8 cellular contexts compared by ENCODE assay signal in genomic region chr19:13102416-13102665, GRCh38. TPM values are rescaled to one million over a fixed set of nuclear protein-coding genes. Genes with fewer than 3 reads are reported as not detected.
DNase-seq lines count a peak whose midpoint lies in the region; ATAC-seq and TF ChIP-seq lines count a peak whose summit lies in the region.

No MANE protein-coding gene starts in this region.

- H3K27ac ChIP-seq in tibial nerve (peak overlapping the region; percentile 41 to 93 (median 84)), SJCRH30 (no peak overlapping the region)

- no peak for ATAC-seq in activated naive CD8-positive, alpha-beta T cell treated with anti-CD3 and anti-CD28 coated beads, Interleukin-2, amount 50 U/mL, for 24 hours
- no peak for ATAC-seq in GM19463 (IDR thresholded peaks at IDR 0.05; ENCODE audit: unreplicated experiment)

- no peak overlapping the region for H3K27ac Mint-ChIP-seq in activated naive CD4-positive, alpha-beta T cell treated with anti-CD3 and anti-CD28 coated beads, Interleukin-2, amount 50 U/mL, for 24 hours
- no peak overlapping the region for H3K27ac Mint-ChIP-seq in activated naive CD8-positive, alpha-beta T cell treated with anti-CD3 and anti-CD28 coated beads, Interleukin-2, amount 50 U/mL, for 24 hours

- H3K4me3 ChIP-seq in lower leg skin (ENCODE audit: low read depth, poor library complexity, severe bottlenecking) (peak overlapping the region; percentile 23), tibial nerve (peak overlapping the region; percentile 27 to 61 (median 54)), SJCRH30 (no peak overlapping the region)

- H3K9me3 ChIP-seq in tibial nerve: no peaks in the 10 kb centered on the region
- H3K9me3 ChIP-seq in SJCRH30 (replicated peaks): no peaks in the 10 kb centered on the region

- TF ChIP-seq POLR2A in lower leg skin (IDR thresholded peaks at IDR 0.05) (no peak), tibial nerve (IDR thresholded peaks at IDR 0.05) (no peak)

- no peak for DNase-seq in activated naive CD4-positive, alpha-beta T cell treated with anti-CD3 and anti-CD28 coated beads, Interleukin-2, amount 50 U/mL, for 16 hours
- DNase-seq in activated naive CD8-positive, alpha-beta T cell treated with anti-CD3 and anti-CD28 coated beads, Interleukin-2, amount 50 U/mL, for 24 hours: no peak
- no peak for DNase-seq in lower leg skin (ENCODE audit: low spot score in 2 of 2)
- DNase-seq in tibial nerve (ENCODE audit: low spot score in 2 of 2): no peak
- DNase-seq in GM19240 (ENCODE audit: insufficient read length, low spot score): no peak
- DNase-seq in SJCRH30: no peak

- intact Hi-C loops in lower leg skin (cut with DNase I; ENCODE audit: low total_unique reads): no loop called here

- peaks cover 3% of the 10 kb centered on the region for H3K27me3 Mint-ChIP-seq in activated naive CD4-positive, alpha-beta T cell treated with anti-CD3 and anti-CD28 coated beads, Interleukin-2, amount 50 U/mL, for 24 hours
- H3K27me3 Mint-ChIP-seq in activated naive CD8-positive, alpha-beta T cell treated with anti-CD3 and anti-CD28 coated beads, Interleukin-2, amount 50 U/mL, for 24 hours: peaks cover 3% of the 10 kb centered on the region

- peaks cover 0 to 23% (median 0%) of the 10 kb centered on the region in 3 donors for H3K36me3 ChIP-seq in tibial nerve
- H3K36me3 ChIP-seq in SJCRH30: peaks cover 4% of the 10 kb centered on the region; the same call in 1 of the 2 replicates

- H3K4me1 Mint-ChIP-seq in activated naive CD4-positive, alpha-beta T cell treated with anti-CD3 and anti-CD28 coated beads, Interleukin-2, amount 50 U/mL, for 24 hours: peaks cover 44% of the 10 kb centered on the region
- H3K4me1 Mint-ChIP-seq in activated naive CD8-positive, alpha-beta T cell treated with anti-CD3 and anti-CD28 coated beads, Interleukin-2, amount 50 U/mL, for 24 hours: peaks cover 53% of the 10 kb centered on the region

- 7 to 32% methylated on average over 2 to 7 of the region's 7 CpGs for WGBS in lower leg skin, 2 donors
- WGBS in tibial nerve, 2 donors: 8 to 12% methylated on average over 6 to 7 of the region's 7 CpGs

- TF ChIP-seq EP300 in tibial nerve (IDR thresholded peaks at IDR 0.05): no peak

- H3K4me1 ChIP-seq in tibial nerve (peaks cover 0 to 68% (median 35%) of the 10 kb centered on the region in 4 donors), SJCRH30 (no peaks in the 10 kb centered on the region)

- TF ChIP-seq CTCF in lower leg skin (IDR thresholded peaks at IDR 0.05) (no peak), tibial nerve (IDR thresholded peaks at IDR 0.05) (no peak)

- no peaks in the 10 kb centered on the region for H3K9me3 Mint-ChIP-seq in activated naive CD4-positive, alpha-beta T cell treated with anti-CD3 and anti-CD28 coated beads, Interleukin-2, amount 50 U/mL, for 24 hours
- H3K9me3 Mint-ChIP-seq in activated naive CD8-positive, alpha-beta T cell treated with anti-CD3 and anti-CD28 coated beads, Interleukin-2, amount 50 U/mL, for 24 hours: no peaks in the 10 kb centered on the region

- H3K4me3 Mint-ChIP-seq in activated naive CD4-positive, alpha-beta T cell treated with anti-CD3 and anti-CD28 coated beads, Interleukin-2, amount 50 U/mL, for 24 hours: peak overlapping the region; percentile 71
- H3K4me3 Mint-ChIP-seq in activated naive CD8-positive, alpha-beta T cell treated with anti-CD3 and anti-CD28 coated beads, Interleukin-2, amount 50 U/mL, for 24 hours: peak overlapping the region; percentile 74

- H3K27me3 ChIP-seq in tibial nerve (no peaks in the 10 kb centered on the region), SJCRH30 (no peaks in the 10 kb centered on the region)

- no peaks in the 10 kb centered on the region for H3K36me3 Mint-ChIP-seq in activated naive CD4-positive, alpha-beta T cell treated with anti-CD3 and anti-CD28 coated beads, Interleukin-2, amount 50 U/mL, for 24 hours
- peaks cover 10% of the 10 kb centered on the region for H3K36me3 Mint-ChIP-seq in activated naive CD8-positive, alpha-beta T cell treated with anti-CD3 and anti-CD28 coated beads, Interleukin-2, amount 50 U/mL, for 24 hours (ENCODE audit: low read depth)

RNA-seq across cellular contexts. Expression of gene LYL1, which starts 0.3 kb away (rescaled TPM):
- 1 to 10 TPM; 4.9 to 8.3 (median 7.0) TPM for total RNA-seq in lower leg skin
- total RNA-seq in tibial nerve: 10 to 100 TPM; 21.1 to 43.5 (median 25.8) TPM
- 0.08 TPM in 1 of 2 replicates, not detected in the other for total RNA-seq in SJCRH30 (2014; rRNA removed; shearing (Covaris generic))

RNA-seq across cellular contexts. Expression of gene TRMT1, which starts 14.2 kb away (rescaled TPM):
- 10 to 100 TPM; 17.7 to 60.4 (median 32.7) TPM for total RNA-seq in lower leg skin
- total RNA-seq in tibial nerve: 10 to 100 TPM; 38.4 to 92.7 (median 49.2) TPM
- total RNA-seq in SJCRH30 (2014; rRNA removed; shearing (Covaris generic)): 54.1 and 59.0 TPM in 2 replicates

RNA-seq across cellular contexts. Expression of gene NACC1, which starts 15.7 kb away (rescaled TPM):
- total RNA-seq in lower leg skin (10 to 100 TPM; 21.4 to 46.1 (median 39.8) TPM), tibial nerve (10 to 100 TPM; 15.3 to 37.1 (median 25.8) TPM)
- total RNA-seq in SJCRH30 (2014; rRNA removed; shearing (Covaris generic)): 103 and 105 TPM in 2 replicates

RNA-seq across cellular contexts. Expression of gene STX10, which starts 47.8 kb away (rescaled TPM):
- total RNA-seq in lower leg skin (100 to 1,000 TPM in 1 of 4 donors, 10 to 100 TPM in 3; 67.8 to 110 (median 78.0) TPM), tibial nerve (100 to 1,000 TPM in 1 of 4 donors, 10 to 100 TPM in 3; 58.6 to 145 (median 86.6) TPM)
- total RNA-seq in SJCRH30 (2014; rRNA removed; shearing (Covaris generic)): 58.5 and 70.7 TPM in 2 replicates

RNA-seq across cellular contexts. Expression of gene IER2, which starts 47.9 kb away (rescaled TPM):
- 100 to 1,000 TPM; 118 to 146 (median 130) TPM for total RNA-seq in lower leg skin
- total RNA-seq in tibial nerve: 10 to 100 TPM; 37.3 to 77.4 (median 58.3) TPM
- total RNA-seq in SJCRH30 (2014; rRNA removed; shearing (Covaris generic)): 30.2 and 31.7 TPM in 2 replicates
